Comparison of ENCODE assay signal across 1 cellular context in genomic region chr11:96145163-96145585, GRCh38.
TF ChIP-seq lines count a peak whose summit lies in the region.

No MANE protein-coding gene starts in this region.

TF ChIP-seq in HepG2, 621 proteins besides CTCF, POLR2A, EP300 and RAD21 (continued from another document and continues in another):
- TF ChIP-seq, protein P1, sequence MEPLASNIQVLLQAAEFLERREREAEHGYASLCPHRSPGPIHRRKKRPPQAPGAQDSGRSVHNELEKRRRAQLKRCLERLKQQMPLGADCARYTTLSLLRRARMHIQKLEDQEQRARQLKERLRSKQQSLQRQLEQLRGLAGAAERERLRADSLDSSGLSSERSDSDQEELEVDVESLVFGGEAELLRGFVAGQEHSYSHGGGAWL (CRISPR knock-in tag; IDR thresholded peaks at IDR 0.05) = no peak; the same call in 1 of the 2 replicates
- TF ChIP-seq ZMYM3 (CRISPR knock-in tag; IDR thresholded peaks at IDR 0.05) (peak; percentile 10; the same call in 1 of the 2 replicates), ARNT (IDR thresholded peaks at IDR 0.05) (no peak), TEAD2 (CRISPR knock-in tag; IDR thresholded peaks at IDR 0.05) (no peak), HNRNPK (IDR thresholded peaks at IDR 0.05; ENCODE audit: low read depth, low read length, poor library complexity, severe bottlenecking) (no peak), CHCHD3 (CRISPR knock-in tag; IDR thresholded peaks at IDR 0.05) (no peak), IRX3 (CRISPR knock-in tag; IDR thresholded peaks at IDR 0.05; ENCODE audit: borderline replicate concordance, low read depth) (no peak), DMAP1 (CRISPR knock-in tag; IDR thresholded peaks at IDR 0.05) (no peak), ZNF782 (CRISPR knock-in tag; IDR thresholded peaks at IDR 0.05; ENCODE audit: borderline replicate concordance) (no peak), ZNF775 (CRISPR knock-in tag; IDR thresholded peaks at IDR 0.05; ENCODE audit: borderline replicate concordance) (no peak), CENPT (CRISPR knock-in tag; IDR thresholded peaks at IDR 0.05; ENCODE audit: low read depth) (no peak), ZNF143 (CRISPR knock-in tag; IDR thresholded peaks at IDR 0.05) (no peak), HMGXB4 (CRISPR knock-in tag; IDR thresholded peaks at IDR 0.05; ENCODE audit: borderline replicate concordance in 1 of 2, low read depth in 1 of 2) (no peak), PRDM15 (CRISPR knock-in tag; IDR thresholded peaks at IDR 0.05) (no peak), PTBP1 (IDR thresholded peaks at IDR 0.05; ENCODE audit: low read depth, low read length, poor library complexity, severe bottlenecking) (no peak), DNMT1 (CRISPR knock-in tag; IDR thresholded peaks at IDR 0.05) (no peak), ZNF839 (CRISPR knock-in tag; IDR thresholded peaks at IDR 0.05; ENCODE audit: borderline replicate concordance) (no peak), ETV5 (CRISPR knock-in tag; IDR thresholded peaks at IDR 0.05; ENCODE audit: borderline replicate concordance) (peak; percentile 96), KDM1A (CRISPR knock-in tag; IDR thresholded peaks at IDR 0.05) (no peak), ZNF460 (CRISPR knock-in tag; IDR thresholded peaks at IDR 0.05; ENCODE audit: borderline replicate concordance) (no peak), IKZF4 (CRISPR knock-in tag; IDR thresholded peaks at IDR 0.05; ENCODE audit: borderline replicate concordance, low read depth, not compliant biosample characterization) (no peak), ZNF878 (CRISPR knock-in tag; IDR thresholded peaks at IDR 0.05) (peak; percentile 70; the same call in 1 of the 2 replicates), AKNA (CRISPR knock-in tag; IDR thresholded peaks at IDR 0.05; ENCODE audit: borderline replicate concordance) (no peak), NR2F2 (IDR thresholded peaks at IDR 0.05; ENCODE audit: borderline replicate concordance, low read depth) (0 out of 2 replicates have a peak, but pooled peaks have one; percentile 29), IKZF1 (IDR thresholded peaks at IDR 0.05) (no peak), MTF2 (CRISPR knock-in tag; IDR thresholded peaks at IDR 0.05; ENCODE audit: borderline replicate concordance) (no peak), MZF1 (CRISPR knock-in tag; IDR thresholded peaks at IDR 0.05; ENCODE audit: borderline replicate concordance) (no peak), ZNF672 (CRISPR knock-in tag; IDR thresholded peaks at IDR 0.05) (no peak), ZNF724P (CRISPR knock-in tag; IDR thresholded peaks at IDR 0.05; ENCODE audit: borderline replicate concordance) (no peak), CHD2 (IDR thresholded peaks at IDR 0.05; ENCODE audit: low read depth, low read length) (no peak), SALL1 (CRISPR knock-in tag; IDR thresholded peaks at IDR 0.05) (peak; percentile 73; the same call in 1 of the 2 replicates), HNF4A (CRISPR knock-in tag; IDR thresholded peaks at IDR 0.05) (peak; percentile 91), KLF6 (CRISPR knock-in tag; IDR thresholded peaks at IDR 0.05) (no peak), HOXA3 (CRISPR knock-in tag; IDR thresholded peaks at IDR 0.05) (peak; percentile 61; the same call in 1 of the 2 replicates), ZNF713 (CRISPR knock-in tag; IDR thresholded peaks at IDR 0.05) (no peak), NFE2 (CRISPR knock-in tag; IDR thresholded peaks at IDR 0.05) (no peak), TCF12 (IDR thresholded peaks at IDR 0.05) (no peak), TCF12 (CRISPR knock-in tag; IDR thresholded peaks at IDR 0.05) (no peak), MAFK (conservative IDR thresholded peaks at IDR 0.05 in 1 of 2, IDR thresholded peaks at IDR 0.05 in 1 of 2; ENCODE audit: low read length in 2 of 2) (no peak; a peak in 1 of 4 replicates), AGO2 (optimal IDR thresholded peaks at IDR 0.05; ENCODE audit: low read depth, low read length) (no peak), MTA3 (CRISPR knock-in tag; IDR thresholded peaks at IDR 0.05) (no peak), ATF1 (CRISPR knock-in tag; IDR thresholded peaks at IDR 0.05) (no peak), ZBTB21 (CRISPR knock-in tag; IDR thresholded peaks at IDR 0.05) (no peak), PRMT3 (CRISPR knock-in tag; IDR thresholded peaks at IDR 0.05; ENCODE audit: borderline replicate concordance, low read depth) (no peak)
- TF ChIP-seq, protein P2, sequence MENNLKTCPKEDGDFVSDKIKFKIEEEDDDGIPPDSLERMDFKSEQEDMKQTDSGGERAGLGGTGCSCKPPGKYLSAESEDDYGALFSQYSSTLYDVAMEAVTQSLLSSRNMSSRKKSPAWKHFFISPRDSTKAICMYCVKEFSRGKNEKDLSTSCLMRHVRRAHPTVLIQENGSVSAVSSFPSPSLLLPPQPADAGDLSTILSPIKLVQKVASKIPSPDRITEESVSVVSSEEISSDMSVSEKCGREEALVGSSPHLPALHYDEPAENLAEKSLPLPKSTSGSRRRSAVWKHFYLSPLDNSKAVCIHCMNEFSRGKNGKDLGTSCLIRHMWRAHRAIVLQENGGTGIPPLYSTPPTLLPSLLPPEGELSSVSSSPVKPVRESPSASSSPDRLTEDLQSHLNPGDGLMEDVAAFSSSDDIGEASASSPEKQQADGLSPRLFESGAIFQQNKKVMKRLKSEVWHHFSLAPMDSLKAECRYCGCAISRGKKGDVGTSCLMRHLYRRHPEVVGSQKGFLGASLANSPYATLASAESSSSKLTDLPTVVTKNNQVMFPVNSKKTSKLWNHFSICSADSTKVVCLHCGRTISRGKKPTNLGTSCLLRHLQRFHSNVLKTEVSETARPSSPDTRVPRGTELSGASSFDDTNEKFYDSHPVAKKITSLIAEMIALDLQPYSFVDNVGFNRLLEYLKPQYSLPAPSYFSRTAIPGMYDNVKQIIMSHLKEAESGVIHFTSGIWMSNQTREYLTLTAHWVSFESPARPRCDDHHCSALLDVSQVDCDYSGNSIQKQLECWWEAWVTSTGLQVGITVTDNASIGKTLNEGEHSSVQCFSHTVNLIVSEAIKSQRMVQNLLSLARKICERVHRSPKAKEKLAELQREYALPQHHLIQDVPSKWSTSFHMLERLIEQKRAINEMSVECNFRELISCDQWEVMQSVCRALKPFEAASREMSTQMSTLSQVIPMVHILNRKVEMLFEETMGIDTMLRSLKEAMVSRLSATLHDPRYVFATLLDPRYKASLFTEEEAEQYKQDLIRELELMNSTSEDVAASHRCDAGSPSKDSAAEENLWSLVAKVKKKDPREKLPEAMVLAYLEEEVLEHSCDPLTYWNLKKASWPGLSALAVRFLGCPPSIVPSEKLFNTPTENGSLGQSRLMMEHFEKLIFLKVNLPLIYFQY (CRISPR knock-in tag; IDR thresholded peaks at IDR 0.05; ENCODE audit: borderline replicate concordance) = no peak
- TF ChIP-seq, protein P3, sequence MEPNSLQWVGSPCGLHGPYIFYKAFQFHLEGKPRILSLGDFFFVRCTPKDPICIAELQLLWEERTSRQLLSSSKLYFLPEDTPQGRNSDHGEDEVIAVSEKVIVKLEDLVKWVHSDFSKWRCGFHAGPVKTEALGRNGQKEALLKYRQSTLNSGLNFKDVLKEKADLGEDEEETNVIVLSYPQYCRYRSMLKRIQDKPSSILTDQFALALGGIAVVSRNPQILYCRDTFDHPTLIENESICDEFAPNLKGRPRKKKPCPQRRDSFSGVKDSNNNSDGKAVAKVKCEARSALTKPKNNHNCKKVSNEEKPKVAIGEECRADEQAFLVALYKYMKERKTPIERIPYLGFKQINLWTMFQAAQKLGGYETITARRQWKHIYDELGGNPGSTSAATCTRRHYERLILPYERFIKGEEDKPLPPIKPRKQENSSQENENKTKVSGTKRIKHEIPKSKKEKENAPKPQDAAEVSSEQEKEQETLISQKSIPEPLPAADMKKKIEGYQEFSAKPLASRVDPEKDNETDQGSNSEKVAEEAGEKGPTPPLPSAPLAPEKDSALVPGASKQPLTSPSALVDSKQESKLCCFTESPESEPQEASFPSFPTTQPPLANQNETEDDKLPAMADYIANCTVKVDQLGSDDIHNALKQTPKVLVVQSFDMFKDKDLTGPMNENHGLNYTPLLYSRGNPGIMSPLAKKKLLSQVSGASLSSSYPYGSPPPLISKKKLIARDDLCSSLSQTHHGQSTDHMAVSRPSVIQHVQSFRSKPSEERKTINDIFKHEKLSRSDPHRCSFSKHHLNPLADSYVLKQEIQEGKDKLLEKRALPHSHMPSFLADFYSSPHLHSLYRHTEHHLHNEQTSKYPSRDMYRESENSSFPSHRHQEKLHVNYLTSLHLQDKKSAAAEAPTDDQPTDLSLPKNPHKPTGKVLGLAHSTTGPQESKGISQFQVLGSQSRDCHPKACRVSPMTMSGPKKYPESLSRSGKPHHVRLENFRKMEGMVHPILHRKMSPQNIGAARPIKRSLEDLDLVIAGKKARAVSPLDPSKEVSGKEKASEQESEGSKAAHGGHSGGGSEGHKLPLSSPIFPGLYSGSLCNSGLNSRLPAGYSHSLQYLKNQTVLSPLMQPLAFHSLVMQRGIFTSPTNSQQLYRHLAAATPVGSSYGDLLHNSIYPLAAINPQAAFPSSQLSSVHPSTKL (CRISPR knock-in tag; IDR thresholded peaks at IDR 0.05) = peak; percentile 94
- TF ChIP-seq, protein P4, sequence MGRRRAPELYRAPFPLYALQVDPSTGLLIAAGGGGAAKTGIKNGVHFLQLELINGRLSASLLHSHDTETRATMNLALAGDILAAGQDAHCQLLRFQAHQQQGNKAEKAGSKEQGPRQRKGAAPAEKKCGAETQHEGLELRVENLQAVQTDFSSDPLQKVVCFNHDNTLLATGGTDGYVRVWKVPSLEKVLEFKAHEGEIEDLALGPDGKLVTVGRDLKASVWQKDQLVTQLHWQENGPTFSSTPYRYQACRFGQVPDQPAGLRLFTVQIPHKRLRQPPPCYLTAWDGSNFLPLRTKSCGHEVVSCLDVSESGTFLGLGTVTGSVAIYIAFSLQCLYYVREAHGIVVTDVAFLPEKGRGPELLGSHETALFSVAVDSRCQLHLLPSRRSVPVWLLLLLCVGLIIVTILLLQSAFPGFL (CRISPR knock-in tag; IDR thresholded peaks at IDR 0.05) = no peak
- TF ChIP-seq, protein P5, sequence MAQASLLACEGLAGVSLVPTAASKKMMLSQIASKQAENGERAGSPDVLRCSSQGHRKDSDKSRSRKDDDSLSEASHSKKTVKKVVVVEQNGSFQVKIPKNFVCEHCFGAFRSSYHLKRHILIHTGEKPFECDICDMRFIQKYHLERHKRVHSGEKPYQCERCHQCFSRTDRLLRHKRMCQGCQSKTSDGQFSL (CRISPR knock-in tag; IDR thresholded peaks at IDR 0.05) = no peak
